8 cellular contexts compared by ENCODE assay signal in the genomic region with DNA sequence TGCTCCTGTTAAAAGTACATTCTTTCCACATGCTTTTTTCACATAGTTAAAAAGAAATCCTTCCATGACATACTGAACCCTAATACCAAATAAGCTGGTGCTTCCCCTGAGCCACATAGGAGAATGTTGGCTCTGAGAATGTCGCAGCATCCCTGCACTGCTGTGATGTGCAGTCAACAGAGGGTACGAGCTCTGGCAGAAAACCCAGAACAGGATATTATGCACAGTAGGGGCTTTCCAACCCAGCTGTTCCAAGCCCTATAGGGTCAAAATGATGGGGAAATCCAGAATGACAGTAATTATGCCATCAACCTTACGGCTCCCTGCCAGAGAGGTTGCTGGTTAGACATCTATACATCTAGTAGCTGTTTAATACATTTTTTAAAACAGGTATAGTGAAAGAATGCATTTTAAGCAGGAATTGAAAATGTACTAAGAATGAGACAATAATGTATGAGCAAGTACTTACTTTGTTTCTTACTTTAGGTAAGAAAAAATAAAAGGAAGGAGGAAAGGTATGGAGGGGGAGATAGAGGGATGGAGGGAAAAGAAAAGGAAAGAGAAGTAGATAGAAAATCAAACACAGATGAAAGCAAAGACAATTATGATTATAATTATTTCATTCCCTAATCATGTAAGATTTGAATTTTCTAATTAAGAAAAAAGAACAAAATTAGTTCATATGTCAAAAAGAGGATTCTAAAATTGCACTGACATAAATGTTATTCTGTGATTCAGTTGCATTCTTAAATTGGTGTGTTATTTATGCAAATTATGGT.
A peak's percentile ranks its signal among the peaks of the same experiment; 100 is the strongest.
DNase-seq lines count a peak whose midpoint lies in the region; ATAC-seq and TF ChIP-seq lines count a peak whose summit lies in the region.

No MANE protein-coding gene starts in this region.

- H3K27me3 Mint-ChIP-seq in H9 (ENCODE audit: low read depth) = no peaks in the 10 kb centered on the region; the same call in 1 of the 2 replicates

- H2BK5ac ChIP-seq in H9 (ENCODE audit: insufficient read length, low read length) = no peak overlapping the region

- H3K27ac ChIP-seq in effector memory CD4-positive, alpha-beta T cell (ENCODE audit: insufficient read depth, low read length, poor library complexity, severe bottlenecking) = peak overlapping the region; percentile 60
- H3K27ac ChIP-seq in H9 (ENCODE audit: insufficient read length, low read depth, low read length) = no peak overlapping the region

- H2AFZ ChIP-seq in H9 (ENCODE audit: low read length) = no peak overlapping the region

- H4K91ac ChIP-seq in H9 (ENCODE audit: insufficient read length, low read depth, low read length) = no peak overlapping the region

- H2AK5ac ChIP-seq in H9 (ENCODE audit: insufficient read length, low read length) = no peak overlapping the region

- TF ChIP-seq CTCF in GM10248 (IDR thresholded peaks at IDR 0.05; ENCODE audit: control extremely low read depth, extremely low read depth, low read depth, missing control alignments) = no peak
- no peak for TF ChIP-seq CTCF in H9 (conservative IDR thresholded peaks at IDR 0.05)

- no peak overlapping the region for H3K18ac ChIP-seq in H9 (ENCODE audit: insufficient read length, low read depth, low read length)

- H3K56ac ChIP-seq in H9 (ENCODE audit: insufficient read length, low read depth, low read length) = no peak overlapping the region

- H4K20me1 ChIP-seq in H9 (ENCODE audit: control insufficient read depth, insufficient read depth, insufficient read length) = no peaks in the 10 kb centered on the region

- H2BK15ac ChIP-seq in H9 (ENCODE audit: low read depth, low read length) = no peak overlapping the region

- no peaks in the 10 kb centered on the region for H3K79me2 ChIP-seq in H9 (ENCODE audit: insufficient read depth, low read length)

- no peak overlapping the region for H2BK12ac ChIP-seq in H9 (ENCODE audit: insufficient read length, low read depth, low read length)

- no peak overlapping the region for H3K23ac ChIP-seq in H9 (ENCODE audit: insufficient read length, low read depth, low read length)

- H4K5ac ChIP-seq in H9 (ENCODE audit: insufficient read length, low read depth, low read length) = no peak overlapping the region

- H3K9me3 Mint-ChIP-seq in H9 = no peaks in the 10 kb centered on the region

- no peak overlapping the region for H3T11ph ChIP-seq in H9 (ENCODE audit: low read length)

- no peak overlapping the region for H4K8ac ChIP-seq in H9 (replicated peaks; ENCODE audit: insufficient read length, low read depth, low read length)

- no peak overlapping the region for H3K27ac Mint-ChIP-seq in H9

- CTCF ChIA-PET in GM10248 (lab: Yijun Ruan, JAX) = interaction anchor here (0.9 to 1.4 kb wide), 4 partner anchors 9 to 155 kb away, joined by 3 to 6 read pairs (median 3); no protein-coding TSS in a partner anchor

- H3K36me3 Mint-ChIP-seq in H9 (ENCODE audit: insufficient read depth in 1 of 3, low read depth in 3 of 3) = no peaks in the 10 kb centered on the region

- no peak overlapping the region for H2BK20ac ChIP-seq in H9 (ENCODE audit: low read depth, low read length, poor library complexity, severe bottlenecking)

- POLR2A ChIA-PET in GM10248 (lab: Yijun Ruan, JAX) = no interaction called here

- H3K4me1 ChIP-seq in effector memory CD4-positive, alpha-beta T cell (ENCODE audit: control insufficient read depth, insufficient read depth, low read length, poor library complexity, severe bottlenecking) = peaks cover 19% of the 10 kb centered on the region
- H3K4me1 ChIP-seq in H9 (ENCODE audit: insufficient read depth, low read length) = no peaks in the 10 kb centered on the region

- WGBS in H9 (ENCODE audit: extremely low coverage, insufficient read length, low lambda C conversion rate) = no CpG with 5 or more reads among the region's 3 CpGs

- no peaks in the 10 kb centered on the region for H3K27me3 ChIP-seq in effector memory CD4-positive, alpha-beta T cell (replicated peaks; ENCODE audit: control insufficient read depth, insufficient read depth, low read length, poor library complexity, severe bottlenecking)
- no peaks in the 10 kb centered on the region for H3K27me3 ChIP-seq in H9 (ENCODE audit: insufficient read depth, low read length)

- no peaks in the 10 kb centered on the region for H3K23me2 ChIP-seq in H9 (ENCODE audit: insufficient read length, low read depth, low read length, poor library complexity, severe bottlenecking)

- H3K4me3 Mint-ChIP-seq in H9 = no peak overlapping the region

- H3K4ac ChIP-seq in H9 (ENCODE audit: low read depth, low read length) = no peak overlapping the region

- H3K4me1 Mint-ChIP-seq in H9 = no peaks in the 10 kb centered on the region

- H3K36me3 ChIP-seq in effector memory CD4-positive, alpha-beta T cell (ENCODE audit: control insufficient read depth, insufficient read depth, low read length) = no peaks in the 10 kb centered on the region

- no peak overlapping the region for H2BK120ac ChIP-seq in H9 (ENCODE audit: low read depth, low read length, poor library complexity, severe bottlenecking)

- no peak overlapping the region for H3K14ac ChIP-seq in H9 (ENCODE audit: insufficient read depth, low read length)

- no peak overlapping the region for H3K9ac ChIP-seq in H9 (ENCODE audit: extremely low read depth, insufficient read length, low read length)

- H3K79me1 ChIP-seq in H9 (ENCODE audit: insufficient read depth, low read depth, low read length, poor library complexity, severe bottlenecking) = no peaks in the 10 kb centered on the region

- peak; percentile 51 for ATAC-seq in GM21619 (IDR thresholded peaks at IDR 0.05; ENCODE audit: unreplicated experiment)

- no peak overlapping the region for H3K4me3 ChIP-seq in effector memory CD4-positive, alpha-beta T cell (ENCODE audit: insufficient read depth, low read depth, low read length, poor library complexity, severe bottlenecking)

- DNase-seq in GM10248 (ENCODE audit: extremely low spot score) (peak; percentile 32), OCI-M1 (lab: John Stamatoyannopoulos, UW) (peak; percentile 20), cerebellum (ENCODE audit: low spot score) (no peak), DMS114 treated with DMSO at 0.1 percent for 48 hours (lab: John Stamatoyannopoulos, UW; ENCODE audit: unreplicated experiment) (no peak), H9 (no peak), hypothalamus (lab: John Stamatoyannopoulos, UW) (no peak)
- peak; percentile 18 to 50 (median 20) for DNase-seq in effector memory CD4-positive, alpha-beta T cell

- no peaks in the 10 kb centered on the region for H3K9me3 ChIP-seq in effector memory CD4-positive, alpha-beta T cell (ENCODE audit: control insufficient read depth, low read length)
- H3K9me3 ChIP-seq in H9 (ENCODE audit: control insufficient read depth, low read depth, low read length) = no peaks in the 10 kb centered on the region

- H3K4me2 ChIP-seq in H9 (ENCODE audit: insufficient read depth, insufficient read length, low read length) = no peak overlapping the region

Comparison
In these comparisons a context has a peak if more than half of its experiments do, and no peak if none do; other contexts are left out.
1. DNase-seq: peak in GM10248 (single experiment), OCI-M1 (single experiment) and effector memory CD4-positive, alpha-beta T cell (3 of 3); none in cerebellum (single experiment), DMS114 treated with DMSO at 0.1 percent for 48 hours (single experiment), H9 (single experiment) and hypothalamus (0 of 51).